10 cellular contexts compared by ENCODE assay signal in the genomic region with DNA sequence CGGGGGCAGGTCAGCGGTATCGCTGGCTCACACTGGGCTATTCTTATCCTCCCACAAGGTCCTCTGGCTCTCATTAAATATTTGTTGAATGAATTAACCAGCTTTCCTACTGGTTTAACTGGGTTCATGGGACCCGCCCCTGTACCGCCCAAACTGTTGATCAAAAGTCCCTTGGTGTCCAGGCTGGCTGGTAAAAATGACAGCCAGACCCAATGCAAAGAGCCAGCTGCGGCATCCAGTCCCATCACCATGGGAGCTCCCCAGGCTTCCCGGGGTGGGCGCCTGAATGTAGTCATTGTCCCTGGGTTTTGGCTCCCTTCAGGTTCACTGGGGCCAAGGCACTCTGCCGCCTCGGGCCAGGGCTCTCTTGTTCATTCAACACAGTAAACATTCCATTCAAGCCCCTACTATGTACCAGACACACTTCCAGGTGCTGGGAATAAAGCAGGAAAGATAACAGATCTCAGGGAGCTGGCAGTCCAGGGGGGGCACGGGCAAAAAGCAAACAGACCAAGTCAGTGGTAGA. TPM values are rescaled to one million over a fixed set of nuclear protein-coding genes. Genes with fewer than 3 reads are reported as not detected.
DNase-seq lines count a peak whose midpoint lies in the region; ATAC-seq, FAIRE-seq and TF ChIP-seq lines count a peak whose summit lies in the region.
"Had no signal": no experiment of that assay in that cellular context is flagged by ENCODE, and none has a peak within 500 bp of the region (broad histone marks: within the 10 kb centered on the region; RNA-seq: fewer than 3 reads in every experiment).

No MANE protein-coding gene starts in this region.

- H3K27me3 ChIP-seq in SK-N-SH (ENCODE audit: insufficient read depth) = peaks cover 23% of the 10 kb centered on the region; the same call in 1 of the 2 replicates

- H3K4me1 Mint-ChIP-seq in stimulated activated effector memory CD8-positive, alpha-beta T cell treated with anti-CD3 and anti-CD28 coated beads, Interleukin-12 subunit alpha, Interleukin-12 subunit beta, amount 100 ng/mL, for 72 hours = peaks cover 21% of the 10 kb centered on the region
- H3K4me1 Mint-ChIP-seq: activated B cell treated with CpG ODN at 0.5 μM for 24 hours had no signal

- peaks cover 7 to 20% of the 10 kb centered on the region in 2 donors for H3K4me1 ChIP-seq in kidney (ENCODE audit: control insufficient read depth in 1 of 2, insufficient read depth in 1 of 2, low read depth in 1 of 2, low read length in 2 of 2)
- no peaks in the 10 kb centered on the region for H3K4me1 ChIP-seq in SK-N-SH (ENCODE audit: control insufficient read depth in 1 of 2, insufficient read depth in 2 of 2, low read depth in 1 of 2, low read length in 1 of 2)

- H3K79me2 ChIP-seq in SK-N-SH (ENCODE audit: insufficient read depth) = no peaks in the 10 kb centered on the region

- TF ChIP-seq RAD21 in SK-N-SH (IDR thresholded peaks at IDR 0.05; ENCODE audit: low read length) = no peak

- no peaks in the 10 kb centered on the region for H3K36me3 ChIP-seq in kidney (ENCODE audit: control insufficient read depth in 1 of 2, insufficient read depth in 2 of 2, low read length in 2 of 2)
- no peaks in the 10 kb centered on the region for H3K36me3 ChIP-seq in SK-N-SH (replicated peaks in 1 of 2; ENCODE audit: control insufficient read depth in 1 of 2, insufficient read depth in 2 of 2, low read length in 1 of 2)

- no peaks in the 10 kb centered on the region for H3K9me3 Mint-ChIP-seq in stimulated activated effector memory CD8-positive, alpha-beta T cell treated with anti-CD3 and anti-CD28 coated beads, Interleukin-12 subunit alpha, Interleukin-12 subunit beta, amount 100 ng/mL, for 72 hours
- H3K9me3 Mint-ChIP-seq: activated B cell treated with CpG ODN at 0.5 μM for 24 hours had no signal

- no peak overlapping the region for H3K4me2 ChIP-seq in SK-N-SH

- POLR2A ChIA-PET in SK-N-SH (lab: Yijun Ruan, JAX) = no interaction called here

- no peaks in the 10 kb centered on the region for H3K9me3 ChIP-seq in kidney (ENCODE audit: control insufficient read depth in 1 of 2, low read length in 2 of 2)
- no peaks in the 10 kb centered on the region for H3K9me3 ChIP-seq in SK-N-SH

- H4K20me1 ChIP-seq in SK-N-SH (ENCODE audit: insufficient read depth) = no peaks in the 10 kb centered on the region

- no peaks in the 10 kb centered on the region for H3K9me2 ChIP-seq in SK-N-SH

- H3K9ac ChIP-seq in kidney (ENCODE audit: low read length in 2 of 2) = no peak overlapping the region
- no peak overlapping the region for H3K9ac ChIP-seq in SK-N-SH

- FAIRE-seq in kidney (lab: Jason Lieb, UNC) = no peak

- 36% methylated on average over 11 of the region's 11 CpGs for WGBS in SK-N-SH (ENCODE audit: low lambda C conversion rate)

- no peak overlapping the region for H3K27ac Mint-ChIP-seq in stimulated activated effector memory CD8-positive, alpha-beta T cell treated with anti-CD3 and anti-CD28 coated beads, Interleukin-12 subunit alpha, Interleukin-12 subunit beta, amount 100 ng/mL, for 72 hours
- H3K27ac Mint-ChIP-seq: activated B cell treated with CpG ODN at 0.5 μM for 24 hours had no signal

- peak overlapping the region in 1 of 2 donors; percentile 55 for H3K27ac ChIP-seq in kidney (ENCODE audit: low read depth in 2 of 2, low read length in 2 of 2)
- H3K27ac ChIP-seq in substantia nigra (ENCODE audit: low read depth, low read length, poor library complexity, severe bottlenecking) = peak overlapping the region; percentile 92
- H3K27ac ChIP-seq in SK-N-SH (ENCODE audit: low read depth in 2 of 2, low read length in 1 of 2) = no peak overlapping the region

- ATAC-seq in GM18502 (IDR thresholded peaks at IDR 0.05; ENCODE audit: poor library complexity, unreplicated experiment) = no peak
- no peak for ATAC-seq in stimulated activated effector memory CD8-positive, alpha-beta T cell treated with anti-CD3 and anti-CD28 coated beads, Interleukin-12 subunit alpha, Interleukin-12 subunit beta, amount 100 ng/mL, for 72 hours

- H3K4me3 ChIP-seq in LNCaP clone FGC (ENCODE audit: low read depth, low read length) (no peak overlapping the region), kidney (ENCODE audit: low read length in 2 of 2) (no peak overlapping the region), SK-N-SH (ENCODE audit: low read depth in 2 of 2, low read length in 1 of 2) (no peak overlapping the region)

- intact Hi-C loops in kidney (cut with DNase I) = no loop called here

- no peaks in the 10 kb centered on the region for H3K36me3 Mint-ChIP-seq in stimulated activated effector memory CD8-positive, alpha-beta T cell treated with anti-CD3 and anti-CD28 coated beads, Interleukin-12 subunit alpha, Interleukin-12 subunit beta, amount 100 ng/mL, for 72 hours

- in situ Hi-C loops in SK-MEL-5 (cut with HindIII; ENCODE audit: low pct_unique_long_range_greater_than_20kb, low sequenced_read_pairs) = no loop called here

- H3F3A ChIP-seq in SK-N-SH (replicated peaks; ENCODE audit: insufficient read depth) = no peaks in the 10 kb centered on the region

- DNase-seq in LNCaP clone FGC (ENCODE audit: low read depth) = peak; percentile 73
- peak; percentile 61 for DNase-seq in SK-MEL-5 (ENCODE audit: low read depth, low spot score)
- peak; percentile 64 for DNase-seq in kidney
- DNase-seq in substantia nigra (lab: John Stamatoyannopoulos, UW) = peak; percentile 46 to 93 (median 84)
- no peak for DNase-seq in SK-N-SH
- no peak for DNase-seq in activated effector memory CD4-positive, alpha-beta T cell treated with anti-CD3 and anti-CD28 coated beads, Interleukin-2, amount 50 U/mL, for 16 hours
- no peak for DNase-seq in stimulated activated effector memory CD8-positive, alpha-beta T cell treated with anti-CD3 and anti-CD28 coated beads, Interleukin-12 subunit alpha, Interleukin-12 subunit beta, amount 100 ng/mL, for 72 hours (ENCODE audit: low spot score in 2 of 2)
- DNase-seq: activated B cell treated with CpG ODN at 0.5 μM for 24 hours, MM.1S had no signal

- no peak overlapping the region for H2AFZ ChIP-seq in SK-N-SH (ENCODE audit: low read depth)

- TF ChIP-seq CTCF in LNCaP clone FGC (IDR thresholded peaks at IDR 0.05; ENCODE audit: control insufficient read depth, extremely low read depth, insufficient read depth) (no peak), kidney (IDR thresholded peaks at IDR 0.05; ENCODE audit: borderline replicate concordance, extremely low read depth, insufficient read depth) (no peak), SK-N-SH (IDR thresholded peaks at IDR 0.05) (no peak)

- no peak for TF ChIP-seq EP300 in SK-N-SH (IDR thresholded peaks at IDR 0.05; ENCODE audit: borderline replicate concordance in 1 of 2, low read depth in 1 of 2, low read length in 1 of 2)

- no peak overlapping the region for H3K4me3 Mint-ChIP-seq in stimulated activated effector memory CD8-positive, alpha-beta T cell treated with anti-CD3 and anti-CD28 coated beads, Interleukin-12 subunit alpha, Interleukin-12 subunit beta, amount 100 ng/mL, for 72 hours
- H3K4me3 Mint-ChIP-seq: activated B cell treated with CpG ODN at 0.5 μM for 24 hours had no signal

- CTCF ChIA-PET in SK-N-SH (lab: Yijun Ruan, JAX) = interaction anchor here (1.0 to 1.1 kb wide), 3 partner anchors 8 to 75 kb away, joined by 3 read pairs; no protein-coding TSS in a partner anchor

TF ChIP-seq in SK-N-SH, 30 proteins besides CTCF, POLR2A, EP300 and RAD21 (continues in another document):
- no peak for TF ChIP-seq MAX (IDR thresholded peaks at IDR 0.05; ENCODE audit: low read depth)
- no peak for TF ChIP-seq YY1 (IDR thresholded peaks at IDR 0.05; ENCODE audit: low read depth)
- TF ChIP-seq, protein P1, sequence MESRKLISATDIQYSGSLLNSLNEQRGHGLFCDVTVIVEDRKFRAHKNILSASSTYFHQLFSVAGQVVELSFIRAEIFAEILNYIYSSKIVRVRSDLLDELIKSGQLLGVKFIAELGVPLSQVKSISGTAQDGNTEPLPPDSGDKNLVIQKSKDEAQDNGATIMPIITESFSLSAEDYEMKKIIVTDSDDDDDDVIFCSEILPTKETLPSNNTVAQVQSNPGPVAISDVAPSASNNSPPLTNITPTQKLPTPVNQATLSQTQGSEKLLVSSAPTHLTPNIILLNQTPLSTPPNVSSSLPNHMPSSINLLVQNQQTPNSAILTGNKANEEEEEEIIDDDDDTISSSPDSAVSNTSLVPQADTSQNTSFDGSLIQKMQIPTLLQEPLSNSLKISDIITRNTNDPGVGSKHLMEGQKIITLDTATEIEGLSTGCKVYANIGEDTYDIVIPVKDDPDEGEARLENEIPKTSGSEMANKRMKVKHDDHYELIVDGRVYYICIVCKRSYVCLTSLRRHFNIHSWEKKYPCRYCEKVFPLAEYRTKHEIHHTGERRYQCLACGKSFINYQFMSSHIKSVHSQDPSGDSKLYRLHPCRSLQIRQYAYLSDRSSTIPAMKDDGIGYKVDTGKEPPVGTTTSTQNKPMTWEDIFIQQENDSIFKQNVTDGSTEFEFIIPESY (IDR thresholded peaks at IDR 0.05; ENCODE audit: borderline replicate concordance, low read depth) = no peak
- no peak for TF ChIP-seq FOXJ3 (CRISPR knock-in tag; IDR thresholded peaks at IDR 0.05)
- TF ChIP-seq IRF3 (IDR thresholded peaks at IDR 0.05; ENCODE audit: low read depth, low read length) = no peak

RNA-seq across cellular contexts. Expression of gene ATP2C2, which starts 11.7 kb away (rescaled TPM):
- 0.29 TPM in 1 of 2 replicates, not detected in the other for total RNA-seq in SK-MEL-5 (2014; rRNA removed; shearing (Covaris generic))
- polyA plus RNA-seq in SK-MEL-5 (2015; cell fraction: cytosol; rRNA removed) = 0.28 TPM in 1 of 2 replicates, not detected in the other
- polyA plus RNA-seq in SK-MEL-5 (2015; cell fraction: nucleus; rRNA removed) = 0.09 TPM in 1 of 2 replicates, not detected in the other
- total RNA-seq in kidney = 2.2 TPM
- polyA plus RNA-seq in kidney (ENCODE audit: insufficient read depth, low read depth, low replicate concordance) = 2.6 TPM
- polyA plus RNA-seq in SK-N-SH (2012; rRNA removed) = 0.33 and 0.47 TPM in 2 replicates
- 0.14 and 0.17 TPM in 2 replicates for polyA plus RNA-seq in SK-N-SH (2012; cell fraction: cytosol; rRNA removed)
- polyA plus RNA-seq in SK-N-SH (2012; cell fraction: nucleus; rRNA removed) = 0.38 and 1.3 TPM in 2 replicates
- total RNA-seq: activated B cell treated with CpG ODN at 0.5 μM for 24 hours had no signal

Comparison
In these comparisons a context has a peak if more than half of its experiments do, and no peak if none do; other contexts are left out.
1. DNase-seq: peak in LNCaP clone FGC (single experiment), SK-MEL-5 (single experiment), kidney (single experiment) and substantia nigra (49 of 49); none in SK-N-SH (single experiment), activated effector memory CD4-positive, alpha-beta T cell treated with anti-CD3 and anti-CD28 coated beads, Interleukin-2, amount 50 U/mL, for 16 hours (single experiment) and stimulated activated effector memory CD8-positive, alpha-beta T cell treated with anti-CD3 and anti-CD28 coated beads, Interleukin-12 subunit alpha, Interleukin-12 subunit beta, amount 100 ng/mL, for 72 hours (0 of 2).